In the genomic region with DNA sequence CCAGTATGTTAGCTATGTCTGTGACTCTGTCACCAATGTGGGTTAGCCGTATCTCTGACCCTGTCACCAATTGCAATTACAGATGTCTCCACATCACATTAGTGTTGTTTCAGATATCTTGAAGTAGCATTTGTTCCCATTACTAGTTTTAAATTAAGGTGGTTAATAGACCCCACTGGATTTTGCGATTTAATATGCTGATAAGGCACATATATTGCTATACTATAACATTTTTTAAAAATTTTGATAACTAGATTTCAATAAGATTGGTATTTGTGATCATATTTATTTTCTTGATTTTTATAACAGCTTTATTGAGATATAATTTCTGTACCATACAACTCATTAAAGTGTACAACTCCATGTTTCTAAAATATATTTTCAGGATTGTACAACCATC, we compare ENCODE assay signal across 14 cellular contexts.
"Had no signal": no experiment of that assay in that cellular context is flagged by ENCODE, and none has a peak within 500 bp of the region (broad histone marks: within the 10 kb centered on the region; RNA-seq: fewer than 3 reads in every experiment).

No MANE protein-coding gene starts in this region.

- H3K9me3 ChIP-seq: ascending aorta, gastroesophageal sphincter had no signal

- H3K4me3 ChIP-seq: ascending aorta, gastroesophageal sphincter, skin epidermis had no signal

- H3K4me1 ChIP-seq: parathyroid adenoma had no signal

- H3K27me3 Mint-ChIP-seq: activated B cell treated with CpG ODN at 0.5 μM for 24 hours; activated naive CD8-positive, alpha-beta T cell treated with anti-CD3 and anti-CD28 coated beads, Interleukin-2, amount 10 ng/mL, durations not matched to agents 7 days and 5 days; type B pancreatic cell had no signal

- H3K27me3 ChIP-seq: ascending aorta, gastroesophageal sphincter had no signal

- H3K4me3 Mint-ChIP-seq: neural crest cell; T-helper 1 cell treated with Interleukin-12 subunit alpha and Interleukin-12 subunit beta and Interleukin-4 antibody, amounts not matched to agents 30 μg/mL and 1 μg/mL, for 36 hours; type B pancreatic cell had no signal

- H3K27ac ChIP-seq: ascending aorta, parathyroid adenoma had no signal

- ATAC-seq: gastroesophageal sphincter, left ventricle myocardium superior had no signal

- H3K9me3 Mint-ChIP-seq: activated B cell treated with CpG ODN at 0.5 μM for 24 hours; activated naive CD8-positive, alpha-beta T cell treated with anti-CD3 and anti-CD28 coated beads, Interleukin-2, amount 10 ng/mL, durations not matched to agents 7 days and 5 days; T-helper 1 cell treated with Interleukin-12 subunit alpha and Interleukin-12 subunit beta and Interleukin-4 antibody, amounts not matched to agents 30 μg/mL and 1 μg/mL, for 36 hours; type B pancreatic cell had no signal

- DNase-seq: activated B cell treated with CpG ODN at 0.5 μM for 24 hours; activated effector memory CD4-positive, alpha-beta T cell treated with Interleukin-2 at 50 U/mL for 16 hours; activated naive CD8-positive, alpha-beta T cell treated with anti-CD3 and anti-CD28 coated beads, Interleukin-2, amount 10 ng/mL, durations not matched to agents 7 days and 5 days; central memory CD4-positive, alpha-beta T cell; cortex of kidney; left ventricle myocardium superior; mesendoderm had no signal
